Comparison of ENCODE assay signal across 8 cellular contexts in genomic region chr10:89206402-89207180, GRCh38. TPM values are rescaled to one million over a fixed set of nuclear protein-coding genes. Genes with fewer than 3 reads are reported as not detected.
A peak's percentile ranks its signal among the peaks of the same experiment; 100 is the strongest.
DNase-seq lines count a peak whose midpoint lies in the region; ATAC-seq and TF ChIP-seq lines count a peak whose summit lies in the region.

No MANE protein-coding gene starts in this region.

- H3K4me3 ChIP-seq in AG09309 (ENCODE audit: control insufficient read depth, low read depth, low read length) (peak overlapping the region; percentile 50), fibroblast of lung (replicated peaks in 1 of 4; ENCODE audit: control extremely low read depth in 1 of 4, insufficient read depth in 1 of 4, low read depth in 3 of 4, low read length in 4 of 4) (peak overlapping the region; percentile 60 to 69 (median 61))

- H2AFZ ChIP-seq in fibroblast of lung (ENCODE audit: low read length): peak overlapping the region; percentile 91

- no peaks in the 10 kb centered on the region for H4K20me1 ChIP-seq in fibroblast of lung (ENCODE audit: control insufficient read depth, extremely low read depth, insufficient read depth, low read length)

- H3K36me3 Mint-ChIP-seq in activated CD8-positive, alpha-beta T cell treated with anti-CD3 and anti-CD28 coated beads for 36 hours (ENCODE audit: low read depth): no peaks in the 10 kb centered on the region
- no peaks in the 10 kb centered on the region for H3K36me3 Mint-ChIP-seq in neural crest cell (ENCODE audit: low read depth)

- no peaks in the 10 kb centered on the region for H3K9me3 Mint-ChIP-seq in activated CD8-positive, alpha-beta T cell treated with anti-CD3 and anti-CD28 coated beads for 36 hours
- H3K9me3 Mint-ChIP-seq in neural crest cell: no peaks in the 10 kb centered on the region

- H3K36me3 ChIP-seq in fibroblast of lung (ENCODE audit: control insufficient read depth, insufficient read depth, low read length): no peaks in the 10 kb centered on the region

- no peaks in the 10 kb centered on the region for H3K79me2 ChIP-seq in fibroblast of lung (ENCODE audit: control insufficient read depth, insufficient read depth, low read length)

- H3K4me1 Mint-ChIP-seq in activated CD8-positive, alpha-beta T cell treated with anti-CD3 and anti-CD28 coated beads for 36 hours (ENCODE audit: low read depth): peaks cover 7% of the 10 kb centered on the region
- peaks cover 12% of the 10 kb centered on the region for H3K4me1 Mint-ChIP-seq in neural crest cell

- peak overlapping the region; percentile 69 for H3K4me3 Mint-ChIP-seq in activated CD8-positive, alpha-beta T cell treated with anti-CD3 and anti-CD28 coated beads for 36 hours
- H3K4me3 Mint-ChIP-seq in neural crest cell: peak overlapping the region; percentile 80

- DNase-seq in AG09309 (ENCODE audit: low read depth) (no peak), fibroblast of lung (ENCODE audit: low read depth in 2 of 2) (peak; percentile 39 to 49), neural crest cell (ENCODE audit: low read depth, low spot score) (peak; percentile 9), iPS-NIHi7 (ENCODE audit: extremely low spot score) (no peak), HUDEP-2 (lab: John Stamatoyannopoulos, UW; ENCODE audit: unreplicated experiment in 76 of 76) (no peak)
- peak; percentile 48 for DNase-seq in activated CD8-positive, alpha-beta T cell treated with anti-CD3 and anti-CD28 coated beads for 36 hours

- peaks cover 33% of the 10 kb centered on the region for H3K27me3 Mint-ChIP-seq in activated CD8-positive, alpha-beta T cell treated with anti-CD3 and anti-CD28 coated beads for 36 hours
- H3K27me3 Mint-ChIP-seq in neural crest cell (ENCODE audit: low read depth): peaks cover 36% of the 10 kb centered on the region

- ATAC-seq in HG02610 (IDR thresholded peaks at IDR 0.05; ENCODE audit: unreplicated experiment) (peak; percentile 25), GM18505 (IDR thresholded peaks at IDR 0.05; ENCODE audit: unreplicated experiment) (no peak)
- ATAC-seq in activated CD8-positive, alpha-beta T cell treated with anti-CD3 and anti-CD28 coated beads for 36 hours: peak; percentile 66

- H3K27ac Mint-ChIP-seq in activated CD8-positive, alpha-beta T cell treated with anti-CD3 and anti-CD28 coated beads for 36 hours: no peak overlapping the region
- H3K27ac Mint-ChIP-seq in neural crest cell (ENCODE audit: unreplicated experiment): no peak overlapping the region

- POLR2A ChIA-PET in activated CD8-positive, alpha-beta T cell treated with anti-CD3 and anti-CD28 coated beads for 36 hours (lab: Charles Lee): interaction anchor here (0.6 kb wide), 1 partner anchor 25 kb away, joined by 4 read pairs; no protein-coding TSS in a partner anchor

- peak overlapping the region; percentile 20 for H3K9ac ChIP-seq in fibroblast of lung (ENCODE audit: insufficient read depth, low read length)

- intact Hi-C loops in activated CD8-positive, alpha-beta T cell treated with anti-CD3 and anti-CD28 coated beads for 36 hours (cut with micrococcal nuclease): no loop called here

- peak overlapping the region; percentile 99 for H3K4me2 ChIP-seq in fibroblast of lung (ENCODE audit: extremely low read depth, insufficient read depth, low read length)

- no peak for TF ChIP-seq POLR2A in GM18505 (IDR thresholded peaks at IDR 0.05; ENCODE audit: borderline replicate concordance, extremely low read depth, insufficient read depth, insufficient read length)

- H3K4me1 ChIP-seq in fibroblast of lung (ENCODE audit: control insufficient read depth, extremely low read depth, insufficient read depth, low read length): peaks cover 12% of the 10 kb centered on the region

- peak overlapping the region; percentile 49 for H3K27ac ChIP-seq in fibroblast of lung (ENCODE audit: insufficient read depth, low read length)

- no peaks in the 10 kb centered on the region for H3K27me3 ChIP-seq in fibroblast of lung (ENCODE audit: control insufficient read depth, insufficient read depth, low read length)

- no peaks in the 10 kb centered on the region for H3K9me3 ChIP-seq in fibroblast of lung (ENCODE audit: control insufficient read depth, insufficient read depth, low read depth, low read length)

- CTCF ChIA-PET in activated CD8-positive, alpha-beta T cell treated with anti-CD3 and anti-CD28 coated beads for 36 hours (lab: Charles Lee): interaction anchor here (1.0 to 9.2 kb wide), 13 partner anchors 9 to 273 kb away, joined by 3 to 117 read pairs (median 6); no protein-coding TSS in a partner anchor

- TF ChIP-seq CTCF in AG09309 (IDR thresholded peaks at IDR 0.05; ENCODE audit: control insufficient read depth, insufficient read depth, low read depth, low read length, missing control alignments): peak; percentile 11
- no peak for TF ChIP-seq CTCF in activated CD8-positive, alpha-beta T cell treated with anti-CD3 and anti-CD28 coated beads for 36 hours (IDR thresholded peaks at IDR 0.05)
- no peak for TF ChIP-seq CTCF in fibroblast of lung (conservative IDR thresholded peaks at IDR 0.05 in 1 of 2, IDR thresholded peaks at IDR 0.05 in 1 of 2; ENCODE audit: low read depth in 1 of 2, low read length in 2 of 2)
- no peak for TF ChIP-seq CTCF in neural crest cell (conservative IDR thresholded peaks at IDR 0.05)

RNA-seq across cellular contexts. Expression of gene CH25H, which starts 0.5 kb away (rescaled TPM):
- total RNA-seq in activated CD8-positive, alpha-beta T cell treated with anti-CD3 and anti-CD28 coated beads for 36 hours: not detected
- total RNA-seq in fibroblast of lung: 8.2 and 17.7 TPM in 2 replicates
- 0.42 and 1.7 TPM in 2 replicates for polyA plus RNA-seq in fibroblast of lung
- polyA plus RNA-seq in fibroblast of lung (2012): 0.73 and 2.9 TPM in 2 replicates
- 2.4 and 14.3 TPM in 2 replicates for polyA minus RNA-seq in fibroblast of lung (ENCODE audit: low replicate concordance)
- total RNA-seq in neural crest cell: not detected in 2 replicates

RNA-seq across cellular contexts. Expression of gene LIPA, which starts 45.0 kb away (rescaled TPM):
- total RNA-seq in activated CD8-positive, alpha-beta T cell treated with anti-CD3 and anti-CD28 coated beads for 36 hours: 10 to 100 TPM; 20.4 to 20.7 TPM
- 47.8 and 72.3 TPM in 2 replicates for total RNA-seq in fibroblast of lung
- 80.6 and 105 TPM in 2 replicates for polyA plus RNA-seq in fibroblast of lung
- 55.8 and 67.1 TPM in 2 replicates for polyA plus RNA-seq in fibroblast of lung (2012)
- polyA minus RNA-seq in fibroblast of lung (ENCODE audit: low replicate concordance): 16.8 and 23.1 TPM in 2 replicates
- 37.2 and 38.1 TPM in 2 replicates for total RNA-seq in neural crest cell

Comparison
In these comparisons a context has a peak if more than half of its experiments do, and no peak if none do; other contexts are left out.
1. DNase-seq: peak in activated CD8-positive, alpha-beta T cell treated with anti-CD3 and anti-CD28 coated beads for 36 hours (single experiment), fibroblast of lung (2 of 2) and neural crest cell (single experiment); none in AG09309 (single experiment), iPS-NIHi7 (single experiment) and HUDEP-2 (0 of 76).